ENCODE assay signal across 8 cellular contexts in genomic region chr15:67863442-67863987, GRCh38. TPM values are rescaled to one million over a fixed set of nuclear protein-coding genes. Genes with fewer than 3 reads are reported as not detected.
A peak's percentile ranks its signal among the peaks of the same experiment; 100 is the strongest.
DNase-seq lines count a peak whose midpoint lies in the region; ATAC-seq and TF ChIP-seq lines count a peak whose summit lies in the region.

No MANE protein-coding gene starts in this region.

- peak; percentile 97 for TF ChIP-seq CTCF in GM06990 (IDR thresholded peaks at IDR 0.05; ENCODE audit: insufficient read depth, low read length, poor library complexity, severe bottlenecking)
- TF ChIP-seq CTCF in HFFc6 (IDR thresholded peaks at IDR 0.05) = peak; percentile 96

- H3K27me3 ChIP-seq in GM06990 (replicated peaks; ENCODE audit: control insufficient read depth, insufficient read depth, low read length) (no peaks in the 10 kb centered on the region), right cardiac atrium (ENCODE audit: control insufficient read depth, insufficient read depth) (no peaks in the 10 kb centered on the region)

- no peaks in the 10 kb centered on the region for H3K36me3 ChIP-seq in GM06990 (ENCODE audit: control insufficient read depth, insufficient read depth, low read length)

- ATAC-seq in T-cell (replicated peaks in 1 of 4) (peak; percentile 98 to 100 (median 99)), right cardiac atrium (peak; percentile 96 to 97), HG02938 (IDR thresholded peaks at IDR 0.05; ENCODE audit: unreplicated experiment) (no peak)

- H3K36me3 Mint-ChIP-seq in HFFc6 (ENCODE audit: low read depth) (no peaks in the 10 kb centered on the region), T-cell (no peaks in the 10 kb centered on the region)

- CTCF ChIA-PET in T-cell (lab: Charles Lee) = interaction anchor here (0.6 to 3.7 kb wide), 6 partner anchors 9 to 291 kb away, joined by 3 to 14 read pairs (median 4); no protein-coding TSS in a partner anchor

- no peaks in the 10 kb centered on the region for H3K9me3 ChIP-seq in right cardiac atrium (ENCODE audit: control insufficient read depth, low read length)

- WGBS in right cardiac atrium = 3% methylated on average over 41 of the region's 41 CpGs

- H3K4me3 ChIP-seq in GM06990 (replicated peaks; ENCODE audit: low read depth, low read length) = peak overlapping the region; percentile 63
- H3K4me3 ChIP-seq in right cardiac atrium (ENCODE audit: low read length) = peak overlapping the region; percentile 12

- H3K9me3 Mint-ChIP-seq in HFFc6 (no peaks in the 10 kb centered on the region), T-cell (no peaks in the 10 kb centered on the region)

- peak; percentile 88 for DNase-seq in GM06990 (ENCODE audit: extremely low read depth, insufficient read length)
- peak; percentile 58 for DNase-seq in HFFc6
- peak; percentile 55 for DNase-seq in NCI-H1092 (lab: John Stamatoyannopoulos, UW)
- DNase-seq in T-cell = peak; percentile 43 to 77 (median 62)
- DNase-seq in amniotic stem cell (lab: John Stamatoyannopoulos, UW) = peak; percentile 43
- DNase-seq in right cardiac atrium = peak; percentile 89 to 95 (median 93)
- peak; percentile 65 for DNase-seq in putamen (ENCODE audit: low spot score)

- H3K27ac Mint-ChIP-seq in HFFc6 = no peak overlapping the region
- H3K27ac Mint-ChIP-seq in T-cell = peak overlapping the region in 1 of 2 donors; percentile 31

- no peaks in the 10 kb centered on the region for H3K4me1 ChIP-seq in right cardiac atrium (ENCODE audit: control insufficient read depth, insufficient read depth, low read length)

- H3K27me3 Mint-ChIP-seq in HFFc6 (ENCODE audit: insufficient read depth) = peaks cover 2% of the 10 kb centered on the region
- peaks cover 4 to 21% of the 10 kb centered on the region in 2 donors for H3K27me3 Mint-ChIP-seq in T-cell

- intact Hi-C loops in right cardiac atrium (cut with DNase I) = loop anchor here in 3 of 4 donors (2.0 to 10.0 kb wide), 3 partner anchors 189 to 351 kb away; partner anchors contain the start of gene PIAS1 (in 1 of the 3)

- H3K4me3 Mint-ChIP-seq in HFFc6 (peak overlapping the region; percentile 78), T-cell (peak overlapping the region in 2 of 3 donors; percentile 43 to 67)

- POLR2A ChIA-PET in T-cell (lab: Charles Lee) = no interaction called here

- H3K4me1 Mint-ChIP-seq in HFFc6 (ENCODE audit: low read depth) (peaks cover 12% of the 10 kb centered on the region), T-cell (peaks cover 3 to 5% (median 4%) of the 10 kb centered on the region in 3 donors)

- no peak overlapping the region for H3K27ac ChIP-seq in right cardiac atrium (ENCODE audit: low read length)

RNA-seq across cellular contexts. Expression of gene RNU6-1, which starts 23.7 kb away (rescaled TPM):
- not detected for total RNA-seq in HFFc6 (2021; fragmentation: NEBNext Ultra II Directional; extraction: Animal tissue kit (Norgen Biotek cat#: 25700))
- not detected for total RNA-seq in T-cell
- not detected for total RNA-seq in right cardiac atrium
- not detected for polyA plus RNA-seq in right cardiac atrium

RNA-seq across cellular contexts. Expression of gene SKOR1, which starts 38.2 kb away (rescaled TPM):
- under 1 TPM in 5 of 6 experiments, not detected in 1; 0.05 to 0.13 (median 0.09) TPM for total RNA-seq in HFFc6 (2021; fragmentation: NEBNext Ultra II Directional; extraction: Animal tissue kit (Norgen Biotek cat#: 25700))
- total RNA-seq in T-cell = 1 to 10 TPM in 3 of 5 donors, under 1 TPM in 2; 0.79 to 2.7 (median 1.3) TPM
- under 1 TPM; 0.17 to 0.28 (median 0.20) TPM for total RNA-seq in right cardiac atrium
- polyA plus RNA-seq in right cardiac atrium = 0.11 TPM

Comparison
In these comparisons a context has a peak if more than half of its experiments do, and no peak if none do; other contexts are left out.
1. DNase-seq: peak in every context shown above with its lines; median percentile 93 in right cardiac atrium; 88 in GM06990; 65 in putamen; 62 in T-cell; 58 in HFFc6; 55 in NCI-H1092; 43 in amniotic stem cell.